In genomic region chr16:73268311-73268997, GRCh38 we compare ENCODE assay signal across 11 cellular contexts.
DNase-seq lines count a peak whose midpoint lies in the region; ATAC-seq and TF ChIP-seq lines count a peak whose summit lies in the region.
"Had no signal": no experiment of that assay in that cellular context is flagged by ENCODE, and none has a peak within 500 bp of the region (broad histone marks: within the 10 kb centered on the region; RNA-seq: fewer than 3 reads in every experiment).

No MANE protein-coding gene starts in this region.

- intact Hi-C loops in IMR-90 (cut with micrococcal nuclease) = no loop called here
- intact Hi-C loops in activated CD8-positive, alpha-beta T cell treated with anti-CD3 and anti-CD28 coated beads for 36 hours (cut with micrococcal nuclease) = no loop called here

- no peaks in the 10 kb centered on the region for H3K9me3 ChIP-seq in IMR-90 (ENCODE audit: control insufficient read depth, insufficient read depth, low read length)
- H3K9me3 ChIP-seq: thyroid gland had no signal

- H4K5ac ChIP-seq in IMR-90 (ENCODE audit: low read depth, low read length) = no peak overlapping the region

- 78% methylated on average over 6 of the region's 14 CpGs; no CpG with 5 or more reads in 1 of the 2 experiments for WGBS in IMR-90 (ENCODE audit: extremely low coverage in 2 of 2, insufficient read length in 1 of 2), 2 experiments

- no TSS peak for BruUV-seq in IMR-90 (replicated peaks; lab: Mats Ljungman, UMichigan)

- H4K20me1 ChIP-seq in IMR-90 (ENCODE audit: insufficient read depth, low read length) = no peaks in the 10 kb centered on the region

- no peak overlapping the region for H3K4me2 ChIP-seq in IMR-90 (ENCODE audit: low read depth, low read length)

- no peak overlapping the region for H3K18ac ChIP-seq in IMR-90 (ENCODE audit: low read depth, low read length)

- H3K4me1 ChIP-seq in IMR-90 (ENCODE audit: control insufficient read depth, insufficient read depth, low read length) = no peaks in the 10 kb centered on the region
- H3K4me1 ChIP-seq: thyroid gland had no signal

- H2BK120ac ChIP-seq in IMR-90 (ENCODE audit: low read depth, low read length) = no peak overlapping the region

- H3K79me1 ChIP-seq in IMR-90 (ENCODE audit: low read depth in 1 of 2, low read length in 2 of 2) = no peaks in the 10 kb centered on the region

- H4K8ac ChIP-seq in IMR-90 (ENCODE audit: low read depth in 2 of 2, low read length in 2 of 2) = no peak overlapping the region

- H3K4ac ChIP-seq in IMR-90 (ENCODE audit: low read depth, low read length) = no peak overlapping the region

- no peak overlapping the region for H3K14ac ChIP-seq in IMR-90 (replicated peaks; ENCODE audit: low read depth, low read length)

- no peak for DNase-seq in AG04449 (ENCODE audit: low read depth, low spot score)
- DNase-seq in IMR-90 = peak; percentile 16
- peak; percentile 7 for DNase-seq in SK-MEL-5 (ENCODE audit: low read depth, low spot score)
- peak; percentile 16 for DNase-seq in globus pallidus (ENCODE audit: low spot score)
- no peak for DNase-seq in activated CD8-positive, alpha-beta T cell treated with anti-CD3 and anti-CD28 coated beads for 36 hours
- DNase-seq in NK-92 (lab: John Stamatoyannopoulos, UW; ENCODE audit: unreplicated experiment) = no peak

- no peak overlapping the region for H4K91ac ChIP-seq in IMR-90 (ENCODE audit: insufficient read depth, low read depth, low read length)

- no peak overlapping the region for H3K9ac ChIP-seq in IMR-90 (ENCODE audit: low read depth, low read length)

- no peak overlapping the region for H2AFZ ChIP-seq in IMR-90 (replicated peaks; ENCODE audit: low read length, poor library complexity)

- H3K36me3 ChIP-seq in IMR-90 (ENCODE audit: control insufficient read depth, insufficient read depth, low read length) = no peaks in the 10 kb centered on the region
- H3K36me3 ChIP-seq: thyroid gland had no signal

- H3K56ac ChIP-seq in IMR-90 (ENCODE audit: extremely low read depth, insufficient read depth, low read length) = no peak overlapping the region

- H2BK15ac ChIP-seq in IMR-90 (ENCODE audit: low read depth, low read length) = no peak overlapping the region

- H2AK9ac ChIP-seq in IMR-90 (replicated peaks; ENCODE audit: low read depth, low read length, poor library complexity) = no peak overlapping the region

- no peak overlapping the region for H2AK5ac ChIP-seq in IMR-90 (ENCODE audit: low read depth, low read length)

- no peaks in the 10 kb centered on the region for H3K9me1 ChIP-seq in IMR-90 (ENCODE audit: insufficient read depth, low read length)

- CTCF ChIA-PET in AG04449 (lab: Yijun Ruan, JAX) (interaction anchor here (1.2 kb wide), 1 partner anchor 11 kb away, joined by 3 read pairs; no protein-coding TSS in a partner anchor), IMR-90 (lab: Yijun Ruan, JAX) (interaction anchor here (0.6 kb wide), 1 partner anchor 129 kb away, joined by 3 read pairs; no protein-coding TSS in a partner anchor)
- CTCF ChIA-PET in activated CD8-positive, alpha-beta T cell treated with anti-CD3 and anti-CD28 coated beads for 36 hours (lab: Charles Lee) = no interaction called here

- H3K27ac Mint-ChIP-seq in activated CD8-positive, alpha-beta T cell treated with anti-CD3 and anti-CD28 coated beads for 36 hours = no peak overlapping the region
- H3K27ac Mint-ChIP-seq: CD14-positive monocyte, IgD-negative memory B cell had no signal

- in situ Hi-C loops in IMR-90 (cut with MboI; ENCODE audit: low sequenced_read_pairs) = no loop called here
- in situ Hi-C loops in SK-MEL-5 (cut with HindIII; ENCODE audit: low pct_unique_long_range_greater_than_20kb, low sequenced_read_pairs) = no loop called here

- H2BK5ac ChIP-seq in IMR-90 (ENCODE audit: low read depth, low read length, poor library complexity, severe bottlenecking) = no peak overlapping the region

- H3K27me3 Mint-ChIP-seq in activated CD8-positive, alpha-beta T cell treated with anti-CD3 and anti-CD28 coated beads for 36 hours = peaks cover 2% of the 10 kb centered on the region
- H3K27me3 Mint-ChIP-seq: IgD-negative memory B cell had no signal

- no peak overlapping the region for H3K4me3 Mint-ChIP-seq in activated CD8-positive, alpha-beta T cell treated with anti-CD3 and anti-CD28 coated beads for 36 hours
- H3K4me3 Mint-ChIP-seq: CD14-positive monocyte had no signal

- H2BK20ac ChIP-seq in IMR-90 (ENCODE audit: low read depth, low read length) = no peak overlapping the region

- H3K4me1 Mint-ChIP-seq in activated CD8-positive, alpha-beta T cell treated with anti-CD3 and anti-CD28 coated beads for 36 hours (ENCODE audit: low read depth) = no peaks in the 10 kb centered on the region
- H3K4me1 Mint-ChIP-seq: CD14-positive monocyte had no signal

- POLR2A ChIA-PET in AG04449 (lab: Yijun Ruan, JAX) (no interaction called here), IMR-90 (lab: Charles Lee; ENCODE audit: unreplicated experiment) (no interaction called here)
- POLR2A ChIA-PET in activated CD8-positive, alpha-beta T cell treated with anti-CD3 and anti-CD28 coated beads for 36 hours (lab: Charles Lee) = no interaction called here

- H3K4me3 ChIP-seq in AG04449 (ENCODE audit: low read depth, low read length) = no peak overlapping the region
- no peak overlapping the region for H3K4me3 ChIP-seq in IMR-90 (ENCODE audit: insufficient read depth, low read depth, low read length)
- H3K4me3 ChIP-seq: thyroid gland had no signal

- H3K9me3 Mint-ChIP-seq in activated CD8-positive, alpha-beta T cell treated with anti-CD3 and anti-CD28 coated beads for 36 hours = peaks cover 4% of the 10 kb centered on the region

- no peak for TF ChIP-seq POLR2A in IMR-90 (IDR thresholded peaks at IDR 0.05; ENCODE audit: low read depth, low read length)

- peak; percentile 40 for TF ChIP-seq RAD21 in IMR-90 (IDR thresholded peaks at IDR 0.05; ENCODE audit: low read length)

- no peak overlapping the region for H3K23ac ChIP-seq in IMR-90 (ENCODE audit: low read depth, low read length)

- peaks cover 1% of the 10 kb centered on the region; the same call in 1 of the 2 replicates for H3K27me3 ChIP-seq in IMR-90 (ENCODE audit: control insufficient read depth, insufficient read depth, low read length)
- H3K27me3 ChIP-seq: thyroid gland had no signal

- ATAC-seq in IMR-90 (ENCODE audit: low read depth) (0 out of 2 replicates have a peak, but pooled peaks have one; percentile 46), GM19397 (IDR thresholded peaks at IDR 0.05; ENCODE audit: unreplicated experiment) (no peak), GM21526 (IDR thresholded peaks at IDR 0.05; ENCODE audit: low FRiP score, unreplicated experiment) (no peak)
- ATAC-seq in activated CD8-positive, alpha-beta T cell treated with anti-CD3 and anti-CD28 coated beads for 36 hours = no peak

- dilution Hi-C loops in IMR-90 (cut with HindIII; ENCODE audit: low sequenced_read_pairs, unreplicated experiment) = no loop called here

- TF ChIP-seq CTCF in AG04449 (IDR thresholded peaks at IDR 0.05; ENCODE audit: insufficient read depth, low read length, missing control alignments) (peak; percentile 37), IMR-90 (conservative IDR thresholded peaks at IDR 0.05; ENCODE audit: low read depth, low read length) (0 out of 2 replicates have a peak, but pooled peaks have one; percentile 25)
- TF ChIP-seq CTCF in activated CD8-positive, alpha-beta T cell treated with anti-CD3 and anti-CD28 coated beads for 36 hours (IDR thresholded peaks at IDR 0.05) = no peak

- H3K27ac ChIP-seq in IMR-90 (ENCODE audit: insufficient read depth, low read length) = no peak overlapping the region
- H3K27ac ChIP-seq: thyroid gland had no signal

- no peaks in the 10 kb centered on the region for H3K36me3 Mint-ChIP-seq in activated CD8-positive, alpha-beta T cell treated with anti-CD3 and anti-CD28 coated beads for 36 hours (ENCODE audit: low read depth)
- H3K36me3 Mint-ChIP-seq: CD14-positive monocyte, IgD-negative memory B cell had no signal

TF ChIP-seq in IMR-90, 13 proteins besides CTCF, POLR2A, EP300 and RAD21:
- TF ChIP-seq MXI1 (IDR thresholded peaks at IDR 0.05; ENCODE audit: borderline replicate concordance, low read depth, low read length) (no peak), SMC3 (IDR thresholded peaks at IDR 0.05; ENCODE audit: low read depth, low read length) (peak; percentile 9; the same call in 1 of the 2 replicates)

Comparison
In these comparisons a context has a peak if more than half of its experiments do, and no peak if none do; other contexts are left out.
1. DNase-seq: peak in IMR-90 (single experiment), SK-MEL-5 (single experiment) and globus pallidus (single experiment); none in AG04449 (single experiment), activated CD8-positive, alpha-beta T cell treated with anti-CD3 and anti-CD28 coated beads for 36 hours (single experiment) and NK-92 (single experiment).